8 cellular contexts compared by ENCODE assay signal in the genomic region with DNA sequence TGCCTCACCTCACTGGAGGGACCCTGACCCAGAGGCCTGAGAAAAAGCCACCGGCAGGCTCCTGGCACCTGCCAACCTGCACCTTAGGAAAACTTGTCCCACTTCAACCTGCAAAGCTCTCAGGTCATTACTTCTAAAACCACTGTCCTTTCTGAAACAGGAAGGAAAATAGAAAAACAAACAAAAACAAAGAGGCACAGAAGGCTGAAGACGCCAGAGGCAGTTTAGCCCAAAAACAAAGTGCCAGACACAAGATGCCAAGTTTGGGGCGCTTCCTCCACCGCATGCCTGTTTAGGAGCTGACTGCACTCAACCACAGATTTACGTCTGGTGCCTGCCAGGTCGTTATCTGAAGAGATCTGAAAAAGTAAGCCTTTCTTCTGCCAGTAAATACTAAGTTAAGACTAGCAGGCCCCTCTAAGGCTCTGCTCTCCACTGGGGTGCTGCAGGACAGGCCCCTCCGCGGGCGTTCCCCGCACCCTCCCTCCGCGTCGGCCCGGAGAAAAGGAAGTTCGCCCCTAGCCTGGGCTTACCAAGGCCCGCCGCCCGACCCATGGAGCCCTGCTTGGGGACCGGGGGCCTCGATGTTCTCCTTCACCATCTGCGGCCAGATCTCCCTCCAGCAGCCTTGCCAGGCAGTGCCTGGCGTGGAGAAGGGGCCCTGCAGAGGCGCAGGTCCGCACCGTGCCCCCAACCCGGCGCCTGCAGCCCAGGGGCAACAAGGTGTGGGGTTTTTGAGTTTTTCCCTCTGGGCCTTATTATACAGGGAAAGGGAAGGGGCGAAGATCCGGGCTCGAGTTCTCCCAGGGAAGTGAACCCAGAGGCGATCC. TPM values are rescaled to one million over a fixed set of nuclear protein-coding genes. Genes with fewer than 3 reads are reported as not detected.
A peak's percentile ranks its signal among the peaks of the same experiment; 100 is the strongest.
DNase-seq lines count a peak whose midpoint lies in the region; ATAC-seq and TF ChIP-seq lines count a peak whose summit lies in the region.

No MANE protein-coding gene starts in this region.

- no peaks in the 10 kb centered on the region for H3K9me3 Mint-ChIP-seq in activated CD4-positive, alpha-beta memory T cell treated with anti-CD3 and anti-CD28 coated beads, Interleukin-2, amount 10 ng/mL, durations not matched to agents 7 days and 5 days
- peaks cover 3% of the 10 kb centered on the region for H3K9me3 Mint-ChIP-seq in progenitor cell of endocrine pancreas (ENCODE audit: low read depth)

- H3K4me3 ChIP-seq in fibroblast of villous mesenchyme (ENCODE audit: low read depth, low read length) = peak overlapping the region; percentile 60

- peak; percentile 21 for ATAC-seq in HG02852 (IDR thresholded peaks at IDR 0.05; ENCODE audit: unreplicated experiment)

- peaks cover 18% of the 10 kb centered on the region for H3K36me3 Mint-ChIP-seq in activated CD4-positive, alpha-beta memory T cell treated with anti-CD3 and anti-CD28 coated beads, Interleukin-2, amount 10 ng/mL, durations not matched to agents 7 days and 5 days (ENCODE audit: low read depth)
- peaks cover 3% of the 10 kb centered on the region for H3K36me3 Mint-ChIP-seq in progenitor cell of endocrine pancreas (ENCODE audit: insufficient read depth)

- CTCF ChIA-PET in activated CD4-positive, alpha-beta memory T cell treated with anti-CD3 and anti-CD28 coated beads, Interleukin-2, amount 10 ng/mL, durations not matched to agents 7 days and 5 days (lab: Charles Lee) = interaction anchor here (0.6 to 2.6 kb wide), 3 partner anchors 69 to 117 kb away, joined by 3 to 7 read pairs (median 5); partner anchors contain the start of gene LPCAT4

- in situ Hi-C loops in GM13977 (cut with MboI; ENCODE audit: low pct_unique_long_range_greater_than_20kb, low sequenced_read_pairs, unreplicated experiment) = no loop called here

- peak overlapping the region; percentile 76 for H3K4me3 Mint-ChIP-seq in activated CD4-positive, alpha-beta memory T cell treated with anti-CD3 and anti-CD28 coated beads, Interleukin-2, amount 10 ng/mL, durations not matched to agents 7 days and 5 days
- H3K4me3 Mint-ChIP-seq in progenitor cell of endocrine pancreas (ENCODE audit: low read depth) = peak overlapping the region; percentile 76

- peak; percentile 20 for DNase-seq in GM13977 (ENCODE audit: low spot score)
- DNase-seq in activated CD4-positive, alpha-beta memory T cell treated with anti-CD3 and anti-CD28 coated beads, Interleukin-2, amount 10 ng/mL, durations not matched to agents 7 days and 5 days = peak; percentile 18
- peak; percentile 12 for DNase-seq in fibroblast of villous mesenchyme (ENCODE audit: low read depth)
- DNase-seq in progenitor cell of endocrine pancreas (ENCODE audit: low spot score, unreplicated experiment) = no peak
- no peak for DNase-seq in SIG-M5 treated with dmso at 0.1 percent for 504 hours (lab: John Stamatoyannopoulos, UW; ENCODE audit: unreplicated experiment)
- DNase-seq in DMS79 (lab: John Stamatoyannopoulos, UW) = no peak
- no peak for DNase-seq in foreskin melanocyte

- peaks cover 11% of the 10 kb centered on the region for H3K4me1 Mint-ChIP-seq in activated CD4-positive, alpha-beta memory T cell treated with anti-CD3 and anti-CD28 coated beads, Interleukin-2, amount 10 ng/mL, durations not matched to agents 7 days and 5 days
- H3K4me1 Mint-ChIP-seq in progenitor cell of endocrine pancreas (ENCODE audit: low read depth) = peaks cover 5% of the 10 kb centered on the region

- POLR2A ChIA-PET in activated CD4-positive, alpha-beta memory T cell treated with anti-CD3 and anti-CD28 coated beads, Interleukin-2, amount 10 ng/mL, durations not matched to agents 7 days and 5 days (lab: Charles Lee) = interaction anchor here (1.0 to 1.9 kb wide), 3 partner anchors 69 to 147 kb away, joined by 3 to 7 read pairs (median 7); partner anchors contain the start of genes GOLGA8B and LPCAT4

- TF ChIP-seq CTCF in GM13977 (IDR thresholded peaks at IDR 0.05; ENCODE audit: extremely low read depth, insufficient read depth, missing control alignments) = no peak
- TF ChIP-seq CTCF in fibroblast of villous mesenchyme (IDR thresholded peaks at IDR 0.05; ENCODE audit: insufficient read depth, low read depth, low read length) = no peak
- TF ChIP-seq CTCF in progenitor cell of endocrine pancreas (IDR thresholded peaks at IDR 0.05; ENCODE audit: unreplicated experiment) = no peak

- H3K27ac Mint-ChIP-seq in activated CD4-positive, alpha-beta memory T cell treated with anti-CD3 and anti-CD28 coated beads, Interleukin-2, amount 10 ng/mL, durations not matched to agents 7 days and 5 days = peak overlapping the region; percentile 52
- no peak overlapping the region for H3K27ac Mint-ChIP-seq in progenitor cell of endocrine pancreas

- peaks cover 3% of the 10 kb centered on the region for H3K27me3 Mint-ChIP-seq in activated CD4-positive, alpha-beta memory T cell treated with anti-CD3 and anti-CD28 coated beads, Interleukin-2, amount 10 ng/mL, durations not matched to agents 7 days and 5 days
- H3K27me3 Mint-ChIP-seq in progenitor cell of endocrine pancreas = peaks cover 21% of the 10 kb centered on the region

RNA-seq across cellular contexts. Expression of gene GOLGA8A, which starts 1.3 kb away (rescaled TPM):
- total RNA-seq in activated CD4-positive, alpha-beta memory T cell treated with anti-CD3 and anti-CD28 coated beads, Interleukin-2, amount 10 ng/mL, durations not matched to agents 7 days and 5 days = 100 to 1,000 TPM; 170 TPM
- 11.2 and 18.0 TPM in 2 replicates for total RNA-seq in fibroblast of villous mesenchyme
- 160 and 161 TPM in 2 replicates for total RNA-seq in progenitor cell of endocrine pancreas

Comparison
In these comparisons a context has a peak if more than half of its experiments do, and no peak if none do; other contexts are left out.
1. DNase-seq: peak in GM13977 (single experiment), activated CD4-positive, alpha-beta memory T cell treated with anti-CD3 and anti-CD28 coated beads, Interleukin-2, amount 10 ng/mL, durations not matched to agents 7 days and 5 days (single experiment) and fibroblast of villous mesenchyme (single experiment); none in progenitor cell of endocrine pancreas (single experiment), SIG-M5 treated with dmso at 0.1 percent for 504 hours (single experiment), DMS79 (single experiment) and foreskin melanocyte (single experiment).